In the genomic region with DNA sequence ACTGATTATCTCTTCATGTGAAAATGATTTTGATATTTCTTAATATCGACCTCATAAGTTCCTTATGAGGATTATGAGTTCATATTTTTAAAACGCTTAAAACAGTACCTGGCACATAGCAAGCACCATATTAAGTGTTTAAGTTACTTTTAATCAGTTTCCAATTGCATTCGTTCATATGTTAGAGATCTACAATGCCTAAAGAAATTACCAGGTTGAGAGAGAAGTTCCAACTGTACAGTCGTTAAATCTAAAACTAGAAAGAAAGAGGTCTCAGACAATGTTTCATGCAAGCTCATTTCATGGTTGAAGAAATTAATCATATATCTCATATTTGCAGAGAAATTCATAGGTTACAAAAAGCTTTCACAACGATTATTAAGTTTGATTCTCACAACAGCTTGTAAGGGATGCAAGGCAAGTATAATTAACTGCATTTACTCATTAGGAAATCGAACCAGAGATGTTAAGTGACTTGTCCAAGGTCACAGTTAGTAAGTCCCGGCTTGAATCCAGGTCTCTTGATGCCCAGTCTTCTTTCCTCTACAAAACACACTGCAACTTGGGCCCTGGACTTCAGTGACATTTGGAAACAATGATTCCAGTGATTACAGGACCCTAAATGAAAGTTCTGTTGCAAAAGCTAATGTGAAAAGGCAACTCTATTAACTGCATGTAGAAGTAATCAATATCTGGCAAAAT, we compare ENCODE assay signal across 8 cellular contexts. TPM values are rescaled to one million over a fixed set of nuclear protein-coding genes. Genes with fewer than 3 reads are reported as not detected.
A peak's percentile ranks its signal among the peaks of the same experiment; 100 is the strongest.
DNase-seq lines count a peak whose midpoint lies in the region; ATAC-seq, FAIRE-seq and TF ChIP-seq lines count a peak whose summit lies in the region.

No MANE protein-coding gene starts in this region.

- H2AFZ ChIP-seq in astrocyte (ENCODE audit: low read depth, low read length): no peak overlapping the region

- H3K27me3 Mint-ChIP-seq in astrocyte (ENCODE audit: low read depth, unreplicated experiment): peaks cover 27% of the 10 kb centered on the region
- peaks cover 47% of the 10 kb centered on the region for H3K27me3 Mint-ChIP-seq in type B pancreatic cell

- H3K27ac Mint-ChIP-seq in astrocyte (ENCODE audit: unreplicated experiment) (no peak overlapping the region), type B pancreatic cell (peak overlapping the region; percentile 86)

- H3K4me1 ChIP-seq in left ventricle myocardium inferior (peaks cover 24% of the 10 kb centered on the region), astrocyte (ENCODE audit: insufficient read depth, low read length) (peaks cover 26% of the 10 kb centered on the region)

- no peaks in the 10 kb centered on the region for H3K9me3 ChIP-seq in left ventricle myocardium inferior (replicated peaks)
- H3K9me3 ChIP-seq in astrocyte (ENCODE audit: insufficient read depth, low read depth, low read length): no peaks in the 10 kb centered on the region

- no peak for ATAC-seq in left ventricle myocardium superior
- no peak for ATAC-seq in HG02938 (IDR thresholded peaks at IDR 0.05; ENCODE audit: unreplicated experiment)

- H3K36me3 ChIP-seq in left ventricle myocardium inferior (no peaks in the 10 kb centered on the region), astrocyte (ENCODE audit: insufficient read depth, low read length) (no peaks in the 10 kb centered on the region)

- peak overlapping the region; percentile 81 for H3K9ac ChIP-seq in astrocyte (ENCODE audit: low read length)

- H3K27me3 ChIP-seq in left ventricle myocardium inferior (ENCODE audit: low read depth): peaks cover 24% of the 10 kb centered on the region
- peaks cover 13% of the 10 kb centered on the region for H3K27me3 ChIP-seq in astrocyte (ENCODE audit: insufficient read depth, low read length)

- H3K4me3 Mint-ChIP-seq in astrocyte (ENCODE audit: unreplicated experiment): peak overlapping the region; percentile 98
- peak overlapping the region; percentile 96 for H3K4me3 Mint-ChIP-seq in type B pancreatic cell

- H3K27ac ChIP-seq in left ventricle myocardium inferior (replicated peaks): peak overlapping the region; percentile 74
- no peak overlapping the region for H3K27ac ChIP-seq in astrocyte (ENCODE audit: low read depth, low read length)

- peaks cover 1% of the 10 kb centered on the region for H3K9me3 Mint-ChIP-seq in astrocyte (ENCODE audit: unreplicated experiment)
- H3K9me3 Mint-ChIP-seq in type B pancreatic cell: no peaks in the 10 kb centered on the region

- peaks cover 44% of the 10 kb centered on the region for H4K20me1 ChIP-seq in astrocyte (ENCODE audit: insufficient read depth, low read length)

- H3K4me1 Mint-ChIP-seq in astrocyte (ENCODE audit: low read depth, unreplicated experiment) (peaks cover 13% of the 10 kb centered on the region), type B pancreatic cell (ENCODE audit: unreplicated experiment) (peaks cover 6% of the 10 kb centered on the region)

- intact Hi-C loops in left ventricle myocardium inferior (cut with micrococcal nuclease): no loop called here
- intact Hi-C loops in left ventricle myocardium superior (cut with micrococcal nuclease): no loop called here

- FAIRE-seq in astrocyte (lab: Jason Lieb, UNC): no peak

- no peak for DNase-seq in left ventricle myocardium inferior
- no peak for DNase-seq in left ventricle myocardium superior
- DNase-seq in astrocyte (ENCODE audit: low read depth): no peak
- DNase-seq in medulla oblongata (ENCODE audit: extremely low spot score): peak; percentile 38
- DNase-seq in type B pancreatic cell (ENCODE audit: extremely low spot score, unreplicated experiment): no peak
- no peak for DNase-seq in OCI-M2 (lab: John Stamatoyannopoulos, UW; ENCODE audit: unreplicated experiment)
- DNase-seq in HuH-7 (ENCODE audit: low spot score): no peak

- peak overlapping the region; percentile 96 for H3K4me2 ChIP-seq in astrocyte (ENCODE audit: low read length)

- peaks cover 46% of the 10 kb centered on the region for H3K79me2 ChIP-seq in astrocyte (ENCODE audit: insufficient read depth, low read length)

- peak overlapping the region; percentile 72 for H3K4me3 ChIP-seq in left ventricle myocardium inferior
- peak overlapping the region; percentile 77 for H3K4me3 ChIP-seq in astrocyte (ENCODE audit: insufficient read depth, low read depth, low read length)

- TF ChIP-seq CTCF in left ventricle myocardium inferior (IDR thresholded peaks at IDR 0.05; ENCODE audit: borderline replicate concordance) (no peak), astrocyte (IDR thresholded peaks at IDR 0.05; ENCODE audit: insufficient read depth, low read depth, low read length) (no peak), type B pancreatic cell (conservative IDR thresholded peaks at IDR 0.05) (no peak)

- no peaks in the 10 kb centered on the region for H3K36me3 Mint-ChIP-seq in astrocyte (ENCODE audit: low read depth, unreplicated experiment)
- no peaks in the 10 kb centered on the region for H3K36me3 Mint-ChIP-seq in type B pancreatic cell

RNA-seq across cellular contexts. Expression of gene MYO5A, which starts 1.3 kb away (rescaled TPM):
- total RNA-seq in left ventricle myocardium inferior (6.5 TPM), left ventricle myocardium superior (6.7 TPM), astrocyte (47.6 and 47.7 TPM in 2 replicates), type B pancreatic cell (ENCODE audit: low replicate concordance) (20.9 and 21.2 TPM in 2 replicates)

RNA-seq across cellular contexts. Expression of gene ARPP19, which starts 41.5 kb away (rescaled TPM):
- total RNA-seq in left ventricle myocardium inferior (162 TPM), left ventricle myocardium superior (165 TPM), astrocyte (182 and 198 TPM in 2 replicates), type B pancreatic cell (ENCODE audit: low replicate concordance) (160 and 167 TPM in 2 replicates)
